Comparison of ENCODE assay signal across 11 cellular contexts in genomic region chr2:17541514-17541950, GRCh38. TPM values are rescaled to one million over a fixed set of nuclear protein-coding genes. Genes with fewer than 3 reads are reported as not detected.
DNase-seq lines count a peak whose midpoint lies in the region; TF ChIP-seq lines count a peak whose summit lies in the region.
"Had no signal": no experiment of that assay in that cellular context is flagged by ENCODE, and none has a peak within 500 bp of the region (broad histone marks: within the 10 kb centered on the region; RNA-seq: fewer than 3 reads in every experiment).

No MANE protein-coding gene starts in this region.

- H3K9me3 Mint-ChIP-seq in glutamatergic neuron (ENCODE audit: unreplicated experiment): peaks cover 3% of the 10 kb centered on the region
- no peaks in the 10 kb centered on the region for H3K9me3 Mint-ChIP-seq in osteocyte (ENCODE audit: unreplicated experiment)
- no peaks in the 10 kb centered on the region for H3K9me3 Mint-ChIP-seq in activated T-cell treated with anti-CD3 and anti-CD28 coated beads, Interleukin-2, amount 50 U/mL, for 24 hours
- peaks cover 9% of the 10 kb centered on the region for H3K9me3 Mint-ChIP-seq in activated CD4-positive, alpha-beta T cell treated with anti-CD3 and anti-CD28 coated beads, Interleukin-2, amount 10 ng/mL, durations not matched to agents 24 days and 14 days

- H3K27me3 Mint-ChIP-seq in glutamatergic neuron (ENCODE audit: unreplicated experiment) (peaks cover 6% of the 10 kb centered on the region), osteocyte (ENCODE audit: unreplicated experiment) (peaks cover 73% of the 10 kb centered on the region)
- H3K27me3 Mint-ChIP-seq in activated T-cell treated with anti-CD3 and anti-CD28 coated beads, Interleukin-2, amount 50 U/mL, for 24 hours: peaks cover 63% of the 10 kb centered on the region
- H3K27me3 Mint-ChIP-seq in activated CD4-positive, alpha-beta T cell treated with anti-CD3 and anti-CD28 coated beads, Interleukin-2, amount 10 ng/mL, durations not matched to agents 24 days and 14 days: peaks cover 63% of the 10 kb centered on the region

- TF ChIP-seq CTCF in AG04450 (IDR thresholded peaks at IDR 0.05; ENCODE audit: low read depth, low read length) (no peak), WERI-Rb-1 (IDR thresholded peaks at IDR 0.05; ENCODE audit: low read depth, low read length) (no peak), glutamatergic neuron (IDR thresholded peaks at IDR 0.05; ENCODE audit: partially characterized antibody, unreplicated experiment) (no peak), osteocyte (IDR thresholded peaks at IDR 0.05) (no peak)

- DNase-seq in AG04450 (ENCODE audit: low read depth, low spot score) (no peak), WERI-Rb-1 (no peak), glutamatergic neuron (no peak), osteocyte (ENCODE audit: extremely low spot score, unreplicated experiment) (no peak), EL (no peak), NCI-H1436 treated with DMSO at 0.1 percent for 48 hours (lab: John Stamatoyannopoulos, UW) (no peak)
- no peak for DNase-seq in activated T-cell treated with anti-CD3 and anti-CD28 coated beads, Interleukin-2, amount 50 U/mL, for 24 hours
- DNase-seq in activated CD4-positive, alpha-beta T cell treated with anti-CD3 and anti-CD28 coated beads, Interleukin-2, amount 10 ng/mL, durations not matched to agents 24 days and 14 days: no peak
- DNase-seq: BE2C, body of pancreas had no signal

- H3K27me3 ChIP-seq in AG04450 (ENCODE audit: control insufficient read depth, insufficient read depth, low read length) (peaks cover 17% of the 10 kb centered on the region), WERI-Rb-1 (ENCODE audit: insufficient read depth, low read depth, severe bottlenecking) (no peaks in the 10 kb centered on the region)

- H3K4me1 Mint-ChIP-seq in glutamatergic neuron (ENCODE audit: low read depth, unreplicated experiment): peaks cover 14% of the 10 kb centered on the region
- H3K4me1 Mint-ChIP-seq in osteocyte (ENCODE audit: unreplicated experiment): peaks cover 34% of the 10 kb centered on the region
- peaks cover 5% of the 10 kb centered on the region for H3K4me1 Mint-ChIP-seq in activated T-cell treated with anti-CD3 and anti-CD28 coated beads, Interleukin-2, amount 50 U/mL, for 24 hours (ENCODE audit: low read depth)
- peaks cover 3% of the 10 kb centered on the region for H3K4me1 Mint-ChIP-seq in activated CD4-positive, alpha-beta T cell treated with anti-CD3 and anti-CD28 coated beads, Interleukin-2, amount 10 ng/mL, durations not matched to agents 24 days and 14 days

- no peaks in the 10 kb centered on the region for H3K36me3 ChIP-seq in WERI-Rb-1
- H3K36me3 ChIP-seq: BE2C had no signal

- H3K4me3 Mint-ChIP-seq in glutamatergic neuron (ENCODE audit: unreplicated experiment) (peak overlapping the region; percentile 95), osteocyte (ENCODE audit: unreplicated experiment) (peak overlapping the region; percentile 79)
- H3K4me3 Mint-ChIP-seq in activated T-cell treated with anti-CD3 and anti-CD28 coated beads, Interleukin-2, amount 50 U/mL, for 24 hours: no peak overlapping the region
- H3K4me3 Mint-ChIP-seq in activated CD4-positive, alpha-beta T cell treated with anti-CD3 and anti-CD28 coated beads, Interleukin-2, amount 10 ng/mL, durations not matched to agents 24 days and 14 days: no peak overlapping the region

- intact Hi-C loops in activated CD4-positive, alpha-beta T cell treated with anti-CD3 and anti-CD28 coated beads, Interleukin-2, amount 10 ng/mL, durations not matched to agents 24 days and 14 days (cut with micrococcal nuclease): loop anchor here (10.0 kb wide), 1 partner anchor 1813 kb away; the partner anchor contains the start of gene OSR1

- H3K27ac Mint-ChIP-seq in glutamatergic neuron (ENCODE audit: unreplicated experiment): no peak overlapping the region
- H3K27ac Mint-ChIP-seq in osteocyte (ENCODE audit: unreplicated experiment): no peak overlapping the region
- H3K27ac Mint-ChIP-seq in activated T-cell treated with anti-CD3 and anti-CD28 coated beads, Interleukin-2, amount 50 U/mL, for 24 hours: no peak overlapping the region
- no peak overlapping the region for H3K27ac Mint-ChIP-seq in activated CD4-positive, alpha-beta T cell treated with anti-CD3 and anti-CD28 coated beads, Interleukin-2, amount 10 ng/mL, durations not matched to agents 24 days and 14 days

- peak overlapping the region; percentile 65 for H3K4me3 ChIP-seq in AG04450 (ENCODE audit: low read depth, low read length)
- H3K4me3 ChIP-seq in WERI-Rb-1 (ENCODE audit: low read depth, low read length): peak overlapping the region; percentile 75

- no peaks in the 10 kb centered on the region for H3K36me3 Mint-ChIP-seq in glutamatergic neuron (ENCODE audit: unreplicated experiment)
- no peaks in the 10 kb centered on the region for H3K36me3 Mint-ChIP-seq in osteocyte (ENCODE audit: unreplicated experiment)
- H3K36me3 Mint-ChIP-seq in activated T-cell treated with anti-CD3 and anti-CD28 coated beads, Interleukin-2, amount 50 U/mL, for 24 hours (ENCODE audit: low read depth): no peaks in the 10 kb centered on the region
- no peaks in the 10 kb centered on the region for H3K36me3 Mint-ChIP-seq in activated CD4-positive, alpha-beta T cell treated with anti-CD3 and anti-CD28 coated beads, Interleukin-2, amount 10 ng/mL, durations not matched to agents 24 days and 14 days (ENCODE audit: low read depth)

- POLR2A ChIA-PET in AG04450 (lab: Yijun Ruan, JAX): no interaction called here

- CTCF ChIA-PET in AG04450 (lab: Charles Lee): interaction anchor here (0.5 to 3.8 kb wide), 3 partner anchors 104 to 130 kb away, joined by 3 to 30 read pairs (median 6); no protein-coding TSS in a partner anchor

- H3K27ac ChIP-seq in AG04450 (ENCODE audit: low read depth, low read length) (no peak overlapping the region), WERI-Rb-1 (no peak overlapping the region)

- no peaks in the 10 kb centered on the region for H3K9me3 ChIP-seq in AG04450 (ENCODE audit: control insufficient read depth, insufficient read depth, low read length)
- no peaks in the 10 kb centered on the region for H3K9me3 ChIP-seq in WERI-Rb-1 (ENCODE audit: severe bottlenecking)
- H3K9me3 ChIP-seq: BE2C, body of pancreas had no signal

RNA-seq across cellular contexts. Expression of gene VSNL1, which starts 1.0 kb away (rescaled TPM):
- polyA plus RNA-seq in AG04450 (2011; rRNA removed): 0.77 and 0.86 TPM in 2 replicates
- 0.28 and 0.39 TPM in 2 replicates for polyA minus RNA-seq in AG04450 (2011; rRNA and poly(A)+ RNA removed)
- 6.1 TPM for total RNA-seq in glutamatergic neuron (ENCODE audit: unreplicated experiment)
- total RNA-seq in osteocyte: not detected in 2 replicates
- total RNA-seq in activated CD4-positive, alpha-beta T cell treated with anti-CD3 and anti-CD28 coated beads, Interleukin-2, amount 10 ng/mL, durations not matched to agents 24 days and 14 days: not detected in 2 replicates
- total RNA-seq: activated CD8-positive, alpha-beta memory T cell treated with anti-CD3 and anti-CD28 coated beads for 36 hours had no signal

RNA-seq across cellular contexts. Expression of gene RAD51AP2, which starts 23.3 kb away (rescaled TPM):
- polyA plus RNA-seq in AG04450 (2011; rRNA removed): not detected in 2 replicates
- polyA minus RNA-seq in AG04450 (2011; rRNA and poly(A)+ RNA removed): not detected in 2 replicates
- not detected for total RNA-seq in glutamatergic neuron (ENCODE audit: unreplicated experiment)
- not detected in 2 replicates for total RNA-seq in osteocyte
- not detected in 2 replicates for total RNA-seq in activated CD4-positive, alpha-beta T cell treated with anti-CD3 and anti-CD28 coated beads, Interleukin-2, amount 10 ng/mL, durations not matched to agents 24 days and 14 days
- total RNA-seq: activated CD8-positive, alpha-beta memory T cell treated with anti-CD3 and anti-CD28 coated beads for 36 hours had no signal

Comparison
In these comparisons a context has a peak if more than half of its experiments do, and no peak if none do; other contexts are left out.
1. H3K4me3 Mint-ChIP-seq: peak in glutamatergic neuron (single experiment) and osteocyte (single experiment); none in activated T-cell treated with anti-CD3 and anti-CD28 coated beads, Interleukin-2, amount 50 U/mL, for 24 hours (single experiment) and activated CD4-positive, alpha-beta T cell treated with anti-CD3 and anti-CD28 coated beads, Interleukin-2, amount 10 ng/mL, durations not matched to agents 24 days and 14 days (single experiment).